ENCODE assay signal across 8 cellular contexts in genomic region chr6:15247750-15248450, GRCh38. TPM values are rescaled to one million over a fixed set of nuclear protein-coding genes. Genes with fewer than 3 reads are reported as not detected.
DNase-seq lines count a peak whose midpoint lies in the region; ATAC-seq and TF ChIP-seq lines count a peak whose summit lies in the region.

No MANE protein-coding gene starts in this region.

- no peaks in the 10 kb centered on the region for H3K9me3 Mint-ChIP-seq in stimulated activated naive CD8-positive, alpha-beta T cell treated with anti-CD3 and anti-CD28 coated beads, Interleukin-15, Interleukin-2, amounts not matched to agents 100 ng/mL and 50 ng/mL, for 24 hours

- H3K4me3 ChIP-seq in GM12875 (ENCODE audit: low read depth, low read length) (peak overlapping the region; percentile 68), NT2/D1 (ENCODE audit: insufficient read length, low read depth) (peak overlapping the region; percentile 82), neural cell (ENCODE audit: low read length) (peak overlapping the region; percentile 77)

- peak overlapping the region; percentile 87 for H3K4me2 ChIP-seq in neural cell (ENCODE audit: low read length)

- no peaks in the 10 kb centered on the region for H3K4me1 ChIP-seq in NT2/D1 (ENCODE audit: insufficient read depth, insufficient read length)

- H3K36me3 ChIP-seq in NT2/D1 (ENCODE audit: insufficient read depth, insufficient read length, low read length): peaks cover 12% of the 10 kb centered on the region
- no peaks in the 10 kb centered on the region for H3K36me3 ChIP-seq in neural cell (ENCODE audit: insufficient read depth, low read length)

- TF ChIP-seq EP300 in neural cell (conservative IDR thresholded peaks at IDR 0.05; ENCODE audit: poor library complexity, severe bottlenecking): no peak

- no peaks in the 10 kb centered on the region for H3K9me2 ChIP-seq in neural cell (ENCODE audit: insufficient read depth, low read length)

- H3K9ac ChIP-seq in NT2/D1 (ENCODE audit: insufficient read length, low read depth): peak overlapping the region; percentile 96
- peak overlapping the region; percentile 91 for H3K9ac ChIP-seq in neural cell (ENCODE audit: low read length)

- no peaks in the 10 kb centered on the region for H3F3A ChIP-seq in neural cell (ENCODE audit: insufficient read depth, low read length, poor library complexity, severe bottlenecking)

- peaks cover 51% of the 10 kb centered on the region for H3K4me1 Mint-ChIP-seq in stimulated activated naive CD8-positive, alpha-beta T cell treated with anti-CD3 and anti-CD28 coated beads, Interleukin-15, Interleukin-2, amounts not matched to agents 100 ng/mL and 50 ng/mL, for 24 hours (ENCODE audit: low read depth)

- H3K27me3 Mint-ChIP-seq in stimulated activated naive CD8-positive, alpha-beta T cell treated with anti-CD3 and anti-CD28 coated beads, Interleukin-15, Interleukin-2, amounts not matched to agents 100 ng/mL and 50 ng/mL, for 24 hours: no peaks in the 10 kb centered on the region

- ATAC-seq in HG02884 (IDR thresholded peaks at IDR 0.05; ENCODE audit: unreplicated experiment): peak; percentile 4

- H3K4me3 Mint-ChIP-seq in stimulated activated naive CD8-positive, alpha-beta T cell treated with anti-CD3 and anti-CD28 coated beads, Interleukin-15, Interleukin-2, amounts not matched to agents 100 ng/mL and 50 ng/mL, for 24 hours: peak overlapping the region; percentile 95

- peak; percentile 60 for TF ChIP-seq RAD21 in neural cell (conservative IDR thresholded peaks at IDR 0.05)

- H3K27me3 ChIP-seq in NT2/D1 (ENCODE audit: insufficient read depth, insufficient read length): no peaks in the 10 kb centered on the region
- H3K27me3 ChIP-seq in neural cell (ENCODE audit: insufficient read depth, low read depth, low read length): no peaks in the 10 kb centered on the region

- peak overlapping the region; percentile 96 for H3K27ac ChIP-seq in neural cell (ENCODE audit: low read length)

- TF ChIP-seq CTCF in GM12875 (IDR thresholded peaks at IDR 0.05; ENCODE audit: borderline replicate concordance, insufficient read depth, low read depth, low read length): peak; percentile 39; the same call in 1 of the 2 replicates
- TF ChIP-seq CTCF in neural cell (IDR thresholded peaks at IDR 0.05; ENCODE audit: poor library complexity, severe bottlenecking): peak; percentile 47

- no peak overlapping the region for H2AFZ ChIP-seq in neural cell (ENCODE audit: low read depth, low read length)

- peaks cover 58% of the 10 kb centered on the region for H3K79me2 ChIP-seq in neural cell (replicated peaks; ENCODE audit: insufficient read depth, low read length)

- no peaks in the 10 kb centered on the region for H4K20me1 ChIP-seq in neural cell (ENCODE audit: insufficient read depth)

- peaks cover 31% of the 10 kb centered on the region for H3K36me3 Mint-ChIP-seq in stimulated activated naive CD8-positive, alpha-beta T cell treated with anti-CD3 and anti-CD28 coated beads, Interleukin-15, Interleukin-2, amounts not matched to agents 100 ng/mL and 50 ng/mL, for 24 hours (ENCODE audit: low read depth)

- peak overlapping the region; percentile 99 for H3K27ac Mint-ChIP-seq in stimulated activated naive CD8-positive, alpha-beta T cell treated with anti-CD3 and anti-CD28 coated beads, Interleukin-15, Interleukin-2, amounts not matched to agents 100 ng/mL and 50 ng/mL, for 24 hours

- DNase-seq in NT2/D1 (ENCODE audit: low read depth, low spot score): no peak
- DNase-seq in activated T-helper 9 cell treated with anti-CD3 and anti-CD28 coated beads, Interleukin-2, amount 50 U/mL, for 16 hours (ENCODE audit: low read depth): peak; percentile 61
- DNase-seq in fibroblast of peridontal ligament (ENCODE audit: extremely low read depth): peak; percentile 57
- DNase-seq in GOT3 (lab: John Stamatoyannopoulos, UW): no peak

- no peaks in the 10 kb centered on the region for H3K9me3 ChIP-seq in NT2/D1 (ENCODE audit: insufficient read depth, low read length)
- no peaks in the 10 kb centered on the region for H3K9me3 ChIP-seq in neural cell (ENCODE audit: low read length)

TF ChIP-seq in neural cell, 6 proteins besides CTCF, POLR2A, EP300 and RAD21:
- TF ChIP-seq TAF1 (IDR thresholded peaks at IDR 0.05; ENCODE audit: low read depth): no peak
- peak; percentile 68 for TF ChIP-seq MXI1 (conservative IDR thresholded peaks at IDR 0.05; ENCODE audit: poor library complexity, severe bottlenecking)
- TF ChIP-seq SMC3 (conservative IDR thresholded peaks at IDR 0.05; ENCODE audit: poor library complexity): peak; percentile 68
- TF ChIP-seq EZH2 (IDR thresholded peaks at IDR 0.05; ENCODE audit: borderline replicate concordance, insufficient read depth, low read length, poor library complexity, severe bottlenecking): no peak
- TF ChIP-seq, protein P1, sequence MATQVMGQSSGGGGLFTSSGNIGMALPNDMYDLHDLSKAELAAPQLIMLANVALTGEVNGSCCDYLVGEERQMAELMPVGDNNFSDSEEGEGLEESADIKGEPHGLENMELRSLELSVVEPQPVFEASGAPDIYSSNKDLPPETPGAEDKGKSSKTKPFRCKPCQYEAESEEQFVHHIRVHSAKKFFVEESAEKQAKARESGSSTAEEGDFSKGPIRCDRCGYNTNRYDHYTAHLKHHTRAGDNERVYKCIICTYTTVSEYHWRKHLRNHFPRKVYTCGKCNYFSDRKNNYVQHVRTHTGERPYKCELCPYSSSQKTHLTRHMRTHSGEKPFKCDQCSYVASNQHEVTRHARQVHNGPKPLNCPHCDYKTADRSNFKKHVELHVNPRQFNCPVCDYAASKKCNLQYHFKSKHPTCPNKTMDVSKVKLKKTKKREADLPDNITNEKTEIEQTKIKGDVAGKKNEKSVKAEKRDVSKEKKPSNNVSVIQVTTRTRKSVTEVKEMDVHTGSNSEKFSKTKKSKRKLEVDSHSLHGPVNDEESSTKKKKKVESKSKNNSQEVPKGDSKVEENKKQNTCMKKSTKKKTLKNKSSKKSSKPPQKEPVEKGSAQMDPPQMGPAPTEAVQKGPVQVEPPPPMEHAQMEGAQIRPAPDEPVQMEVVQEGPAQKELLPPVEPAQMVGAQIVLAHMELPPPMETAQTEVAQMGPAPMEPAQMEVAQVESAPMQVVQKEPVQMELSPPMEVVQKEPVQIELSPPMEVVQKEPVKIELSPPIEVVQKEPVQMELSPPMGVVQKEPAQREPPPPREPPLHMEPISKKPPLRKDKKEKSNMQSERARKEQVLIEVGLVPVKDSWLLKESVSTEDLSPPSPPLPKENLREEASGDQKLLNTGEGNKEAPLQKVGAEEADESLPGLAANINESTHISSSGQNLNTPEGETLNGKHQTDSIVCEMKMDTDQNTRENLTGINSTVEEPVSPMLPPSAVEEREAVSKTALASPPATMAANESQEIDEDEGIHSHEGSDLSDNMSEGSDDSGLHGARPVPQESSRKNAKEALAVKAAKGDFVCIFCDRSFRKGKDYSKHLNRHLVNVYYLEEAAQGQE (IDR thresholded peaks at IDR 0.05; ENCODE audit: borderline replicate concordance): peak; percentile 35
- no peak for TF ChIP-seq POLR2AphosphoS5 (IDR thresholded peaks at IDR 0.05)

RNA-seq across cellular contexts. Expression of gene JARID2, which starts 2.0 kb away (rescaled TPM):
- polyA plus RNA-seq in neural cell: 25.0 and 25.5 TPM in 2 replicates
- 62.3 and 63.8 TPM in 2 replicates for polyA minus RNA-seq in neural cell

Comparison
In these comparisons a context has a peak if more than half of its experiments do, and no peak if none do; other contexts are left out.
1. DNase-seq: peak in activated T-helper 9 cell treated with anti-CD3 and anti-CD28 coated beads, Interleukin-2, amount 50 U/mL, for 16 hours (single experiment) and fibroblast of peridontal ligament (single experiment); none in NT2/D1 (single experiment) and GOT3 (single experiment).
2. Peak in every context shown above with its lines, with median percentiles within 50 percentile points of each other: H3K4me3 ChIP-seq.